ENCODE assay signal across 1 cellular context in the genomic region with DNA sequence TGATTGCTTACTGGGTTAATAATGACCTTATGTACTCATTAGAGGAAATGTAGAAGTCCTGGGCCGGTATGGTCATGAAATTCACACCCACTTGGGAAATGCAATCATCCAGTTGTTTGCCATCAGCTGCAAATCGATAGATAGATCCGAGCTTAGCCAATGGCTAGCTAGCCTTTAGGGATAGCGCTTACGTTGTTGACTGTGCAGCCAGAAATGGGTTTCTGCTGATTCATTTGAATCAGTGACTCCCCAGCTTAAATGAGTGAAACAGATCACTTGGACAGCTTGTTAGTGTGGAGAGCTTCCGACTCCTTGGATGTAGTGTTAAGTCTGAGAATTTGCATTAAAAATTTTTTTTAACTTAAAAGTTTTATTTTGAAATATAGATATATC.
TF ChIP-seq lines count a peak whose summit lies in the region.

No MANE protein-coding gene starts in this region.

TF ChIP-seq in SK-N-SH, 30 proteins besides CTCF, POLR2A, EP300 and RAD21 (continued from another document):
- TF ChIP-seq, protein P1, sequence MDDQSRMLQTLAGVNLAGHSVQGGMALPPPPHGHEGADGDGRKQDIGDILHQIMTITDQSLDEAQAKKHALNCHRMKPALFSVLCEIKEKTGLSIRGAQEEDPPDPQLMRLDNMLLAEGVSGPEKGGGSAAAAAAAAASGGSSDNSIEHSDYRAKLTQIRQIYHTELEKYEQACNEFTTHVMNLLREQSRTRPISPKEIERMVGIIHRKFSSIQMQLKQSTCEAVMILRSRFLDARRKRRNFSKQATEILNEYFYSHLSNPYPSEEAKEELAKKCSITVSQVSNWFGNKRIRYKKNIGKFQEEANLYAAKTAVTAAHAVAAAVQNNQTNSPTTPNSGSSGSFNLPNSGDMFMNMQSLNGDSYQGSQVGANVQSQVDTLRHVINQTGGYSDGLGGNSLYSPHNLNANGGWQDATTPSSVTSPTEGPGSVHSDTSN (IDR thresholded peaks at IDR 0.05): no peak
- TF ChIP-seq NRF1 (IDR thresholded peaks at IDR 0.05; ENCODE audit: low read depth, low read length): no peak
- no peak for TF ChIP-seq CHD2 (IDR thresholded peaks at IDR 0.05; ENCODE audit: low read length, partially characterized antibody)
- TF ChIP-seq SIN3A (IDR thresholded peaks at IDR 0.05; ENCODE audit: borderline replicate concordance, low read depth, low read length): no peak
- TF ChIP-seq FOSL2 (IDR thresholded peaks at IDR 0.05; ENCODE audit: borderline replicate concordance, low read depth): no peak
- TF ChIP-seq JUND (IDR thresholded peaks at IDR 0.05): no peak
- no peak for TF ChIP-seq EZH2phosphoT487 (IDR thresholded peaks at IDR 0.05; ENCODE audit: borderline replicate concordance, low read depth)
- no peak for TF ChIP-seq FOXM1 (IDR thresholded peaks at IDR 0.05; ENCODE audit: low read depth)
- no peak for TF ChIP-seq MXI1 (IDR thresholded peaks at IDR 0.05; ENCODE audit: low read depth, low read length)
- TF ChIP-seq RXRA (IDR thresholded peaks at IDR 0.05; ENCODE audit: borderline replicate concordance, low read depth): no peak
- TF ChIP-seq, protein P2, sequence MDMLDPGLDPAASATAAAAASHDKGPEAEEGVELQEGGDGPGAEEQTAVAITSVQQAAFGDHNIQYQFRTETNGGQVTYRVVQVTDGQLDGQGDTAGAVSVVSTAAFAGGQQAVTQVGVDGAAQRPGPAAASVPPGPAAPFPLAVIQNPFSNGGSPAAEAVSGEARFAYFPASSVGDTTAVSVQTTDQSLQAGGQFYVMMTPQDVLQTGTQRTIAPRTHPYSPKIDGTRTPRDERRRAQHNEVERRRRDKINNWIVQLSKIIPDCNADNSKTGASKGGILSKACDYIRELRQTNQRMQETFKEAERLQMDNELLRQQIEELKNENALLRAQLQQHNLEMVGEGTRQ (IDR thresholded peaks at IDR 0.05; ENCODE audit: borderline replicate concordance, low read depth, low read length): no peak
- no peak for TF ChIP-seq ELF1 (IDR thresholded peaks at IDR 0.05)
- no peak for TF ChIP-seq GABPA (IDR thresholded peaks at IDR 0.05; ENCODE audit: low read depth)
- TF ChIP-seq NFIC (IDR thresholded peaks at IDR 0.05; ENCODE audit: borderline replicate concordance): no peak
- TF ChIP-seq, protein P3, sequence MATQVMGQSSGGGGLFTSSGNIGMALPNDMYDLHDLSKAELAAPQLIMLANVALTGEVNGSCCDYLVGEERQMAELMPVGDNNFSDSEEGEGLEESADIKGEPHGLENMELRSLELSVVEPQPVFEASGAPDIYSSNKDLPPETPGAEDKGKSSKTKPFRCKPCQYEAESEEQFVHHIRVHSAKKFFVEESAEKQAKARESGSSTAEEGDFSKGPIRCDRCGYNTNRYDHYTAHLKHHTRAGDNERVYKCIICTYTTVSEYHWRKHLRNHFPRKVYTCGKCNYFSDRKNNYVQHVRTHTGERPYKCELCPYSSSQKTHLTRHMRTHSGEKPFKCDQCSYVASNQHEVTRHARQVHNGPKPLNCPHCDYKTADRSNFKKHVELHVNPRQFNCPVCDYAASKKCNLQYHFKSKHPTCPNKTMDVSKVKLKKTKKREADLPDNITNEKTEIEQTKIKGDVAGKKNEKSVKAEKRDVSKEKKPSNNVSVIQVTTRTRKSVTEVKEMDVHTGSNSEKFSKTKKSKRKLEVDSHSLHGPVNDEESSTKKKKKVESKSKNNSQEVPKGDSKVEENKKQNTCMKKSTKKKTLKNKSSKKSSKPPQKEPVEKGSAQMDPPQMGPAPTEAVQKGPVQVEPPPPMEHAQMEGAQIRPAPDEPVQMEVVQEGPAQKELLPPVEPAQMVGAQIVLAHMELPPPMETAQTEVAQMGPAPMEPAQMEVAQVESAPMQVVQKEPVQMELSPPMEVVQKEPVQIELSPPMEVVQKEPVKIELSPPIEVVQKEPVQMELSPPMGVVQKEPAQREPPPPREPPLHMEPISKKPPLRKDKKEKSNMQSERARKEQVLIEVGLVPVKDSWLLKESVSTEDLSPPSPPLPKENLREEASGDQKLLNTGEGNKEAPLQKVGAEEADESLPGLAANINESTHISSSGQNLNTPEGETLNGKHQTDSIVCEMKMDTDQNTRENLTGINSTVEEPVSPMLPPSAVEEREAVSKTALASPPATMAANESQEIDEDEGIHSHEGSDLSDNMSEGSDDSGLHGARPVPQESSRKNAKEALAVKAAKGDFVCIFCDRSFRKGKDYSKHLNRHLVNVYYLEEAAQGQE (IDR thresholded peaks at IDR 0.05; ENCODE audit: low read depth, low read length): no peak
- TF ChIP-seq YY1 (IDR thresholded peaks at IDR 0.05; ENCODE audit: low read depth): no peak
TF ChIP-seq in SK-N-SH: peak in this region for 0.
